29 cellular contexts compared by ENCODE assay signal in the genomic region with DNA sequence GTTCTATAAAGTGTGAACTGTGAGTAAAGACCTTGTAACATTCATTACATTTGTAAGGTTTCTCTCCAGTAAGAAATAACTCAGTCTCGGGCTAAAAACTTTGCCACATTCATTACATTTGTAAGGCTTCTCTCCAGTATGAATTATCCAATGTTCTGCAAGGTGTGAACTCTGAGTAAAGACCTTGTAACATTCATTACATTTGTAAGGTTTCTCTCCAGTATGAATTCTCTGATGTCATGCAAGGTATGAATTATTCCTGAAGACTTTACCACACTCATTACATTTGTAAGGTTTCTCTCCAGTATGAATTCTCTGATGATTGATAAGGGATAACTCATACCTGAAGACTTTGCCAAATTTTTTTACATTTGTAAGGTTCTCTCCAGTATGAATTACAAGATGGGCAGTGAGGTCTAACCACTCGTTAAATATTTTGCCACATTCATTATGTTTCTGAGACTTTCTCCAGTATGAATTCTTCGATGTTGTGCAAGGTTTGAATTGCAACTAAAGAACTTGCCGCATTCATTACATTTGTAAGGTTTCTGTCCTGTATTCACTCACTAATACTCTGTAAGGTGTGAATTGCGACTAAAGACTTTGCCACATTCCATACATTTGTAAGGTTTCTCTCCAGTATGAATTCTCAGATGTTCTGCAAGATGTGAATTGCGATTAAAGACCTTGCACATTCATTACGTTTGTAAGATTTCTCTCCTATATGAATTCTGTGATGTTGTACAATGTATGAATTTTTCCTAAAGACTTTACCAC. TPM values are rescaled to one million over a fixed set of nuclear protein-coding genes. Genes with fewer than 3 reads are reported as not detected.
"Had no signal": no experiment of that assay in that cellular context is flagged by ENCODE, and none has a peak within 500 bp of the region (broad histone marks: within the 10 kb centered on the region; RNA-seq: fewer than 3 reads in every experiment).

No MANE protein-coding gene starts in this region.

- H3K4me2 ChIP-seq: neural progenitor cell had no signal

- DNase-seq: dorsolateral prefrontal cortex; effector CD8-positive, alpha-beta T cell; gastrocnemius medialis; heart right ventricle; hypothalamus; left lung; lower lobe of right lung; nucleus accumbens; pancreas; retina; stimulated activated CD4-positive, alpha-beta T cell treated with anti-CD3 and anti-CD28 coated beads, Interleukin-2, amount 100 ng/mL, for 24 hours; stimulated activated naive CD4-positive, alpha-beta T cell treated with Interleukin-2 at 50 U/mL for 16 hours; tibial artery; upper lobe of left lung; uterus had no signal

- H3K9ac ChIP-seq: neural progenitor cell had no signal

- H3K27ac Mint-ChIP-seq: memory B cell; mesothelial cell of epicardium; natural killer cell treated with Interleukin-12 subunit alpha and Interleukin-12 subunit beta and Interleukin-15 and Interleukin-18, amount 100 ng/mL, for 72 hours; neural progenitor cell had no signal

- H3K27me3 Mint-ChIP-seq: memory B cell; natural killer cell treated with Interleukin-12 subunit alpha and Interleukin-12 subunit beta and Interleukin-15 and Interleukin-18, amount 100 ng/mL, for 72 hours had no signal

- H3K36me3 ChIP-seq: left lung, lower lobe of right lung, neural progenitor cell, pancreas, prostate gland, suprapubic skin, uterus had no signal

- H3K4me1 ChIP-seq: gastrocnemius medialis, heart right ventricle, left lung, lower lobe of right lung, neural progenitor cell, pancreas, prostate gland, suprapubic skin, tibial artery, upper lobe of left lung, uterus had no signal

- H2AFZ ChIP-seq: neural progenitor cell had no signal

- FAIRE-seq: endometrium, keratinocyte, pancreas had no signal

- H3K27me3 ChIP-seq: dorsolateral prefrontal cortex, gastrocnemius medialis, heart right ventricle, left lung, neural progenitor cell, pancreas, suprapubic skin, tibial artery, upper lobe of left lung, uterus had no signal

- ATAC-seq: esophagus mucosa; gastrocnemius medialis; heart right ventricle; left lung; lower lobe of right lung; natural killer cell treated with Interleukin-12 subunit alpha and Interleukin-12 subunit beta and Interleukin-15 and Interleukin-18, amount 100 ng/mL, for 72 hours; pancreas; sciatic nerve had no signal

- H3K27ac ChIP-seq: coronary artery, dorsolateral prefrontal cortex, gastrocnemius medialis, heart right ventricle, left lung, lower lobe of right lung, neural progenitor cell, pancreas, prostate gland, skin epidermis, suprapubic skin, tibial artery, upper lobe of left lung, uterus had no signal

- H3K4me3 Mint-ChIP-seq: memory B cell; mesothelial cell of epicardium; natural killer cell treated with Interleukin-12 subunit alpha and Interleukin-12 subunit beta and Interleukin-15 and Interleukin-18, amount 100 ng/mL, for 72 hours; neural progenitor cell had no signal

- H3K4me3 ChIP-seq: coronary artery, dorsolateral prefrontal cortex, heart right ventricle, left lung, lower lobe of right lung, neural progenitor cell, pancreas, prostate gland, skin epidermis, suprapubic skin, tibial artery, upper lobe of left lung, uterus had no signal

- H3K4me1 Mint-ChIP-seq: memory B cell, mesothelial cell of epicardium, neural progenitor cell had no signal

- H3K9me3 ChIP-seq: prostate gland had no signal

RNA-seq across cellular contexts. Expression of a gene that starts 21.2 kb away (rescaled TPM):
- total RNA-seq: chondrocyte had no signal

RNA-seq across cellular contexts. Expression of a gene that starts 45.6 kb away (rescaled TPM):
- total RNA-seq: chondrocyte; esophagus mucosa; mesothelial cell of epicardium; mucosa of gallbladder; natural killer cell treated with Interleukin-12 subunit alpha and Interleukin-12 subunit beta and Interleukin-15 and Interleukin-18, amount 100 ng/mL, for 72 hours; pancreas had no signal
- polyA plus RNA-seq: keratinocyte, pancreas had no signal
